Comparison of ENCODE assay signal across 1 cellular context in the genomic region with DNA sequence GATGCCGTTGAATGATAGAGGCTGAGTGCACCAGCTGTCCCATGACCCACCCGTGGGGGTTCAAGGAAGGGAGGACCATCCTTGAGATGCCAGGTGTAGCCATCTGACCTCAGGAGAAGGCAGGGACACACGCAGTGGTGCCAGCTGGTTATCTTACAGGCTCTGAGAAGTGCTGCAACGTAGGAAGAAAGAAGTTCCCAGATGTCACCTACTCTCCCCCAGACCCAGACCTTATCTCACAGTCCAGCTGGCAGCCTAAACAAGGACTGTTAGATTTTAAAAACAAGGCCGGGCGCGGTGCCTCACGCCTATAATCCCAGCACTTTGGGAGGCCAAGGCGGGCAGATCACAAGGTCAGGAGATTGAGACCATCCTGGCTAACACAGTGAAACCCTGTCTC.
A peak's percentile ranks its signal among the peaks of the same experiment; 100 is the strongest.
TF ChIP-seq lines count a peak whose summit lies in the region.

No MANE protein-coding gene starts in this region.

TF ChIP-seq in K562, 482 proteins besides CTCF, POLR2A, EP300 and RAD21 (continued from another document):
- TF ChIP-seq CBFA2T2 (conservative IDR thresholded peaks at IDR 0.05) = peak; percentile 54
- no peak for TF ChIP-seq SIN3A (IDR thresholded peaks at IDR 0.05; ENCODE audit: borderline replicate concordance in 2 of 2, control insufficient read depth in 1 of 2, low read depth in 2 of 2, low read length in 2 of 2)
